21 cellular contexts compared by ENCODE assay signal in genomic region chr1:157382351-157382750, GRCh38.
DNase-seq lines count a peak whose midpoint lies in the region; ATAC-seq and TF ChIP-seq lines count a peak whose summit lies in the region.
"Had no signal": no experiment of that assay in that cellular context is flagged by ENCODE, and none has a peak within 500 bp of the region (broad histone marks: within the 10 kb centered on the region; RNA-seq: fewer than 3 reads in every experiment).

No MANE protein-coding gene starts in this region.

- H3K36me3 Mint-ChIP-seq in natural killer cell = no peaks in the 10 kb centered on the region
- H3K36me3 Mint-ChIP-seq in natural killer cell treated with Interleukin-12 subunit alpha and Interleukin-12 subunit beta and Interleukin-15 and Interleukin-18, amount 100 ng/mL, for 72 hours = no peaks in the 10 kb centered on the region
- H3K36me3 Mint-ChIP-seq in GM23338 (ENCODE audit: low read depth) = no peaks in the 10 kb centered on the region
- H3K36me3 Mint-ChIP-seq in WTC11 = no peaks in the 10 kb centered on the region
- no peaks in the 10 kb centered on the region for H3K36me3 Mint-ChIP-seq in activated naive CD8-positive, alpha-beta T cell treated with anti-CD3 and anti-CD28 coated beads, Interleukin-2, amount 50 U/mL, for 24 hours (ENCODE audit: low read depth)
- no peaks in the 10 kb centered on the region for H3K36me3 Mint-ChIP-seq in osteocyte (ENCODE audit: unreplicated experiment)

- intact Hi-C loops in natural killer cell (cut with micrococcal nuclease) = no loop called here

- H3K9me2 ChIP-seq in GM23338 (ENCODE audit: insufficient read depth) = no peaks in the 10 kb centered on the region; the same call in 1 of the 2 replicates

- DNase-seq in natural killer cell (no peak), GM23338 (ENCODE audit: low spot score) (no peak), WTC11 (ENCODE audit: low spot score) (no peak), osteocyte (ENCODE audit: extremely low spot score, unreplicated experiment) (no peak), KBM-7 (no peak), DMS53 (lab: John Stamatoyannopoulos, UW) (no peak)
- DNase-seq in natural killer cell treated with Interleukin-12 subunit alpha and Interleukin-12 subunit beta and Interleukin-15 and Interleukin-18, amount 100 ng/mL, for 72 hours (ENCODE audit: low spot score) = no peak
- no peak for DNase-seq in activated naive CD8-positive, alpha-beta T cell treated with anti-CD3 and anti-CD28 coated beads, Interleukin-2, amount 50 U/mL, for 24 hours
- DNase-seq: AML-193; Caco-2; CD4-positive, alpha-beta T cell; DMS79; GDM1; GOT3; H9; IMR-90 had no signal

- no peak overlapping the region for H3K27ac Mint-ChIP-seq in natural killer cell
- H3K27ac Mint-ChIP-seq in natural killer cell treated with Interleukin-12 subunit alpha and Interleukin-12 subunit beta and Interleukin-15 and Interleukin-18, amount 100 ng/mL, for 72 hours = no peak overlapping the region
- H3K27ac Mint-ChIP-seq in GM23338 = no peak overlapping the region
- no peak overlapping the region for H3K27ac Mint-ChIP-seq in WTC11
- H3K27ac Mint-ChIP-seq in activated naive CD8-positive, alpha-beta T cell treated with anti-CD3 and anti-CD28 coated beads, Interleukin-2, amount 50 U/mL, for 24 hours = no peak overlapping the region
- H3K27ac Mint-ChIP-seq in osteocyte (ENCODE audit: unreplicated experiment) = no peak overlapping the region
- H3K27ac Mint-ChIP-seq: CD4-positive, alpha-beta T cell had no signal

- in situ Hi-C loops in KBM-7 (cut with MboI; ENCODE audit: low pct_unique_long_range_greater_than_20kb, low sequenced_read_pairs) = no loop called here

- POLR2A ChIA-PET in WTC11 (lab: Charles Lee) = no interaction called here

- H3K4me1 Mint-ChIP-seq in natural killer cell (peaks cover 49 to 62% of the 10 kb centered on the region in 2 donors), GM23338 (peaks cover 13% of the 10 kb centered on the region; the same call in 1 of the 3 replicates), WTC11 (peaks cover 20% of the 10 kb centered on the region), osteocyte (ENCODE audit: unreplicated experiment) (no peaks in the 10 kb centered on the region)
- H3K4me1 Mint-ChIP-seq in natural killer cell treated with Interleukin-12 subunit alpha and Interleukin-12 subunit beta and Interleukin-15 and Interleukin-18, amount 100 ng/mL, for 72 hours (ENCODE audit: low read depth in 2 of 2) = peaks cover 21 to 26% of the 10 kb centered on the region in 2 donors
- H3K4me1 Mint-ChIP-seq in activated naive CD8-positive, alpha-beta T cell treated with anti-CD3 and anti-CD28 coated beads, Interleukin-2, amount 50 U/mL, for 24 hours = peaks cover 2% of the 10 kb centered on the region

- H3K27ac ChIP-seq in GM23338 (ENCODE audit: low read depth) = no peak overlapping the region
- H3K27ac ChIP-seq: 22Rv1, A549, C4-2B, HL-60 had no signal

- no peaks in the 10 kb centered on the region for H3K27me3 Mint-ChIP-seq in natural killer cell (ENCODE audit: low read depth in 2 of 2)
- peaks cover 0 to 8% of the 10 kb centered on the region in 2 donors for H3K27me3 Mint-ChIP-seq in natural killer cell treated with Interleukin-12 subunit alpha and Interleukin-12 subunit beta and Interleukin-15 and Interleukin-18, amount 100 ng/mL, for 72 hours
- H3K27me3 Mint-ChIP-seq in GM23338 (ENCODE audit: insufficient read depth, low read depth, poor library complexity) = peaks cover 6% of the 10 kb centered on the region
- H3K27me3 Mint-ChIP-seq in WTC11 (ENCODE audit: low read depth) = no peaks in the 10 kb centered on the region
- peaks cover 13% of the 10 kb centered on the region for H3K27me3 Mint-ChIP-seq in activated naive CD8-positive, alpha-beta T cell treated with anti-CD3 and anti-CD28 coated beads, Interleukin-2, amount 50 U/mL, for 24 hours
- peaks cover 37% of the 10 kb centered on the region for H3K27me3 Mint-ChIP-seq in osteocyte (ENCODE audit: unreplicated experiment)

- no peaks in the 10 kb centered on the region for H4K20me1 ChIP-seq in GM23338 (replicated peaks; ENCODE audit: insufficient read depth)

- H3K4me3 ChIP-seq in GM23338 = no peak overlapping the region
- H3K4me3 ChIP-seq: A549, K562 had no signal

- no peak for TF ChIP-seq CTCF in natural killer cell (IDR thresholded peaks at IDR 0.05)
- TF ChIP-seq CTCF in GM23338 (conservative IDR thresholded peaks at IDR 0.05; ENCODE audit: low read depth in 2 of 2) = no peak
- TF ChIP-seq CTCF in WTC11 (IDR thresholded peaks at IDR 0.05) = no peak
- no peak for TF ChIP-seq CTCF in osteocyte (IDR thresholded peaks at IDR 0.05)

- no peaks in the 10 kb centered on the region for H3K27me3 ChIP-seq in GM23338 (ENCODE audit: insufficient read depth)

- no peaks in the 10 kb centered on the region for H3K79me2 ChIP-seq in GM23338 (replicated peaks; ENCODE audit: insufficient read depth)

- no peak overlapping the region for H3K4me2 ChIP-seq in GM23338
- H3K4me2 ChIP-seq: A549 had no signal

- H3F3A ChIP-seq in GM23338 (replicated peaks; ENCODE audit: low read depth) = no peaks in the 10 kb centered on the region

- ATAC-seq in natural killer cell = no peak
- ATAC-seq in natural killer cell treated with Interleukin-12 subunit alpha and Interleukin-12 subunit beta and Interleukin-15 and Interleukin-18, amount 100 ng/mL, for 72 hours = no peak
- ATAC-seq in GM23338 = no peak
- peak; percentile 55 for ATAC-seq in WTC11
- no peak for ATAC-seq in activated naive CD8-positive, alpha-beta T cell treated with anti-CD3 and anti-CD28 coated beads, Interleukin-2, amount 50 U/mL, for 24 hours
- ATAC-seq: A549, K562 had no signal

- H3K4me3 Mint-ChIP-seq in natural killer cell = peak overlapping the region; percentile 30
- no peak overlapping the region for H3K4me3 Mint-ChIP-seq in natural killer cell treated with Interleukin-12 subunit alpha and Interleukin-12 subunit beta and Interleukin-15 and Interleukin-18, amount 100 ng/mL, for 72 hours
- no peak overlapping the region for H3K4me3 Mint-ChIP-seq in GM23338
- H3K4me3 Mint-ChIP-seq in WTC11 = no peak overlapping the region
- H3K4me3 Mint-ChIP-seq in activated naive CD8-positive, alpha-beta T cell treated with anti-CD3 and anti-CD28 coated beads, Interleukin-2, amount 50 U/mL, for 24 hours = no peak overlapping the region
- H3K4me3 Mint-ChIP-seq in osteocyte (ENCODE audit: unreplicated experiment) = no peak overlapping the region
- H3K4me3 Mint-ChIP-seq: CD4-positive, alpha-beta T cell; H9 had no signal

- H3K9me3 Mint-ChIP-seq in natural killer cell (no peaks in the 10 kb centered on the region), GM23338 (no peaks in the 10 kb centered on the region), WTC11 (no peaks in the 10 kb centered on the region), osteocyte (ENCODE audit: unreplicated experiment) (no peaks in the 10 kb centered on the region)
- H3K9me3 Mint-ChIP-seq in natural killer cell treated with Interleukin-12 subunit alpha and Interleukin-12 subunit beta and Interleukin-15 and Interleukin-18, amount 100 ng/mL, for 72 hours = no peaks in the 10 kb centered on the region
- no peaks in the 10 kb centered on the region for H3K9me3 Mint-ChIP-seq in activated naive CD8-positive, alpha-beta T cell treated with anti-CD3 and anti-CD28 coated beads, Interleukin-2, amount 50 U/mL, for 24 hours
- H3K9me3 Mint-ChIP-seq: CD4-positive, alpha-beta T cell; H9 had no signal

- H3K36me3 ChIP-seq in GM23338 (ENCODE audit: insufficient read depth) = no peaks in the 10 kb centered on the region

- CTCF ChIA-PET in WTC11 (lab: Charles Lee) = interaction anchor here (0.9 kb wide), 1 partner anchor 18 kb away, joined by 3 read pairs; no protein-coding TSS in a partner anchor

- H2AFZ ChIP-seq in GM23338 = peak overlapping the region; percentile 69; the same call in 1 of the 2 replicates

- H3K4me1 ChIP-seq in GM23338 (ENCODE audit: insufficient read depth) = peaks cover 3% of the 10 kb centered on the region; the same call in 1 of the 2 replicates
- H3K4me1 ChIP-seq: A549, Caco-2 had no signal

TF ChIP-seq in GM23338, 12 proteins besides CTCF, POLR2A, EP300 and RAD21 (continues in another document):
- TF ChIP-seq CREB1 (CRISPR knock-in tag; IDR thresholded peaks at IDR 0.05; ENCODE audit: low read depth) = no peak

TF ChIP-seq in WTC11, 78 proteins besides CTCF, POLR2A, EP300 and RAD21:
- TF ChIP-seq CREB1 (CRISPR knock-in tag; IDR thresholded peaks at IDR 0.05) (no peak), KAT7 (CRISPR knock-in tag; IDR thresholded peaks at IDR 0.05; ENCODE audit: borderline replicate concordance) (no peak), GABPB1 (CRISPR knock-in tag; IDR thresholded peaks at IDR 0.05) (no peak)
